1 cellular context compared by ENCODE assay signal in genomic region chr11:2140411-2141400, GRCh38.
A peak's percentile ranks its signal among the peaks of the same experiment; 100 is the strongest.
TF ChIP-seq lines count a peak whose summit lies in the region.

No MANE protein-coding gene starts in this region.

TF ChIP-seq in GM23338, 12 proteins besides CTCF, POLR2A, EP300 and RAD21 (continued from another document):
- TF ChIP-seq ZNF462 (CRISPR knock-in tag; IDR thresholded peaks at IDR 0.05) (no peak), REST (IDR thresholded peaks at IDR 0.05; ENCODE audit: unreplicated experiment) (no peak), ZNF114 (CRISPR knock-in tag; IDR thresholded peaks at IDR 0.05) (no peak), EZH2phosphoT487 (IDR thresholded peaks at IDR 0.05; ENCODE audit: unreplicated experiment) (peak; percentile 80), JUNB (IDR thresholded peaks at IDR 0.05; ENCODE audit: unreplicated experiment) (no peak), ZNF331 (CRISPR knock-in tag; IDR thresholded peaks at IDR 0.05; ENCODE audit: low read depth) (no peak), STAT1 (IDR thresholded peaks at IDR 0.05; ENCODE audit: unreplicated experiment) (no peak), POLR2AphosphoS5 (IDR thresholded peaks at IDR 0.05; ENCODE audit: low read depth) (no peak), ETS1 (IDR thresholded peaks at IDR 0.05) (no peak)
TF ChIP-seq in GM23338: peak in this region for 2.
